ENCODE assay signal across 31 cellular contexts in genomic region chr18:12085136-12085535, GRCh38. TPM values are rescaled to one million over a fixed set of nuclear protein-coding genes. Genes with fewer than 3 reads are reported as not detected.
"Had no signal": no experiment of that assay in that cellular context is flagged by ENCODE, and none has a peak within 500 bp of the region (broad histone marks: within the 10 kb centered on the region; RNA-seq: fewer than 3 reads in every experiment).

No MANE protein-coding gene starts in this region.

- H3K9me3 ChIP-seq: esophagus muscularis mucosa, gastroesophageal sphincter, heart left ventricle, lower lobe of right lung, ovary, psoas muscle, spleen, thoracic aorta, tibial nerve, upper lobe of left lung, uterus had no signal

- H3K27me3 ChIP-seq: esophagus muscularis mucosa, foreskin keratinocyte, heart left ventricle, ovary, spleen, tibial nerve, upper lobe of left lung, uterus had no signal

- H3K4me2 ChIP-seq: hepatocyte had no signal

- H3K4me1 ChIP-seq: esophagus muscularis mucosa, foreskin keratinocyte, gastroesophageal sphincter, lower lobe of right lung, psoas muscle, spleen, uterus had no signal

- H2AFZ ChIP-seq: hepatocyte had no signal

- H3K36me3 Mint-ChIP-seq: naive thymus-derived CD8-positive, alpha-beta T cell; stimulated activated naive B cell treated with anti-CD40 and anti-IgM and Interleukin-4, amounts not matched to agents 10 μg/mL and 1 μg/mL and 100 μg/mL, for 72 hours had no signal

- H3K4me1 Mint-ChIP-seq: nephron progenitor cell; stimulated activated naive B cell treated with anti-CD40 and anti-IgM and Interleukin-4, amounts not matched to agents 10 μg/mL and 1 μg/mL and 100 μg/mL, for 72 hours had no signal

- ATAC-seq: foreskin keratinocyte; gastroesophageal sphincter; heart left ventricle; left ventricle myocardium superior; lower lobe of right lung; naive thymus-derived CD8-positive, alpha-beta T cell; psoas muscle; right cardiac atrium; stimulated activated naive B cell treated with anti-CD40 and anti-IgM and Interleukin-4, amounts not matched to agents 10 μg/mL and 1 μg/mL and 100 μg/mL, for 72 hours had no signal

- H3K9me3 Mint-ChIP-seq: naive thymus-derived CD8-positive, alpha-beta T cell; stimulated activated naive CD8-positive, alpha-beta T cell treated with anti-CD3 and anti-CD28 coated beads, Interleukin-15, Interleukin-2, amounts not matched to agents 100 ng/mL and 50 ng/mL, for 24 hours had no signal

- H3K79me2 ChIP-seq: hepatocyte had no signal

- FAIRE-seq: islet of Langerhans had no signal

- H3K27ac Mint-ChIP-seq: naive thymus-derived CD8-positive, alpha-beta T cell; nephron progenitor cell; stimulated activated naive B cell treated with anti-CD40 and anti-IgM and Interleukin-4, amounts not matched to agents 10 μg/mL and 1 μg/mL and 100 μg/mL, for 72 hours; stimulated activated naive CD8-positive, alpha-beta T cell treated with anti-CD3 and anti-CD28 coated beads, Interleukin-15, Interleukin-2, amounts not matched to agents 100 ng/mL and 50 ng/mL, for 24 hours had no signal

- H3K4me3 Mint-ChIP-seq: naive thymus-derived CD8-positive, alpha-beta T cell; nephron progenitor cell; stimulated activated naive B cell treated with anti-CD40 and anti-IgM and Interleukin-4, amounts not matched to agents 10 μg/mL and 1 μg/mL and 100 μg/mL, for 72 hours; stimulated activated naive CD8-positive, alpha-beta T cell treated with anti-CD3 and anti-CD28 coated beads, Interleukin-15, Interleukin-2, amounts not matched to agents 100 ng/mL and 50 ng/mL, for 24 hours had no signal

- H3K36me3 ChIP-seq: esophagus muscularis mucosa, gastroesophageal sphincter, heart left ventricle, lower lobe of right lung, ovary, spleen, thoracic aorta, tibial nerve, upper lobe of left lung, uterus had no signal

- H3K4me3 ChIP-seq: esophagus muscularis mucosa, gastroesophageal sphincter, heart left ventricle, hepatocyte, lower lobe of right lung, ovary, psoas muscle, skin epidermis, spleen, thoracic aorta, tibial nerve, upper lobe of left lung, uterus had no signal

- DNase-seq: cortex of kidney; effector CD4-positive, alpha-beta T cell; foreskin keratinocyte; heart left ventricle; kidney glomerular epithelial cell; left ventricle myocardium superior; lower lobe of right lung; naive thymus-derived CD8-positive, alpha-beta T cell; nephron progenitor cell; occipital lobe; ovary; psoas muscle; spleen; stimulated activated CD4-positive, alpha-beta T cell treated with anti-CD3 and anti-CD28 coated beads, Interleukin-4, amount 100 ng/mL, for 4 hours; stimulated activated naive B cell treated with anti-CD40 and anti-IgM and Interleukin-4, amounts not matched to agents 10 μg/mL and 1 μg/mL and 100 μg/mL, for 72 hours; uterus had no signal

- H3K27ac ChIP-seq: esophagus muscularis mucosa, foreskin keratinocyte, gastroesophageal sphincter, heart left ventricle, hepatocyte, lower lobe of right lung, ovary, psoas muscle, spleen, thoracic aorta, tibial nerve, upper lobe of left lung, uterus had no signal

RNA-seq across cellular contexts. Expression of gene ANKRD62, which starts 8.5 kb away (rescaled TPM):
- total RNA-seq: dermis microvascular lymphatic vessel endothelial cell; fibroblast of lung; foreskin keratinocyte; gastroesophageal sphincter; heart left ventricle; hepatocyte; left ventricle myocardium superior; mesenteric fat pad; myocyte; naive thymus-derived CD8-positive, alpha-beta T cell; ovary; psoas muscle; renal cortical epithelial cell; right cardiac atrium; spleen; thoracic aorta; tibial nerve had no signal
- polyA plus RNA-seq: fibroblast of lung; foreskin keratinocyte; heart left ventricle; hepatocyte; naive thymus-derived CD8-positive, alpha-beta T cell; ovary; psoas muscle; right cardiac atrium; spleen had no signal
